4 cellular contexts compared by ENCODE assay signal in genomic region chr4:133467290-133467947, GRCh38.
TF ChIP-seq lines count a peak whose summit lies in the region.

No MANE protein-coding gene starts in this region.

TF ChIP-seq in GM23338, 12 proteins besides CTCF, POLR2A, EP300 and RAD21 (continues in another document):
- TF ChIP-seq, protein P1, sequence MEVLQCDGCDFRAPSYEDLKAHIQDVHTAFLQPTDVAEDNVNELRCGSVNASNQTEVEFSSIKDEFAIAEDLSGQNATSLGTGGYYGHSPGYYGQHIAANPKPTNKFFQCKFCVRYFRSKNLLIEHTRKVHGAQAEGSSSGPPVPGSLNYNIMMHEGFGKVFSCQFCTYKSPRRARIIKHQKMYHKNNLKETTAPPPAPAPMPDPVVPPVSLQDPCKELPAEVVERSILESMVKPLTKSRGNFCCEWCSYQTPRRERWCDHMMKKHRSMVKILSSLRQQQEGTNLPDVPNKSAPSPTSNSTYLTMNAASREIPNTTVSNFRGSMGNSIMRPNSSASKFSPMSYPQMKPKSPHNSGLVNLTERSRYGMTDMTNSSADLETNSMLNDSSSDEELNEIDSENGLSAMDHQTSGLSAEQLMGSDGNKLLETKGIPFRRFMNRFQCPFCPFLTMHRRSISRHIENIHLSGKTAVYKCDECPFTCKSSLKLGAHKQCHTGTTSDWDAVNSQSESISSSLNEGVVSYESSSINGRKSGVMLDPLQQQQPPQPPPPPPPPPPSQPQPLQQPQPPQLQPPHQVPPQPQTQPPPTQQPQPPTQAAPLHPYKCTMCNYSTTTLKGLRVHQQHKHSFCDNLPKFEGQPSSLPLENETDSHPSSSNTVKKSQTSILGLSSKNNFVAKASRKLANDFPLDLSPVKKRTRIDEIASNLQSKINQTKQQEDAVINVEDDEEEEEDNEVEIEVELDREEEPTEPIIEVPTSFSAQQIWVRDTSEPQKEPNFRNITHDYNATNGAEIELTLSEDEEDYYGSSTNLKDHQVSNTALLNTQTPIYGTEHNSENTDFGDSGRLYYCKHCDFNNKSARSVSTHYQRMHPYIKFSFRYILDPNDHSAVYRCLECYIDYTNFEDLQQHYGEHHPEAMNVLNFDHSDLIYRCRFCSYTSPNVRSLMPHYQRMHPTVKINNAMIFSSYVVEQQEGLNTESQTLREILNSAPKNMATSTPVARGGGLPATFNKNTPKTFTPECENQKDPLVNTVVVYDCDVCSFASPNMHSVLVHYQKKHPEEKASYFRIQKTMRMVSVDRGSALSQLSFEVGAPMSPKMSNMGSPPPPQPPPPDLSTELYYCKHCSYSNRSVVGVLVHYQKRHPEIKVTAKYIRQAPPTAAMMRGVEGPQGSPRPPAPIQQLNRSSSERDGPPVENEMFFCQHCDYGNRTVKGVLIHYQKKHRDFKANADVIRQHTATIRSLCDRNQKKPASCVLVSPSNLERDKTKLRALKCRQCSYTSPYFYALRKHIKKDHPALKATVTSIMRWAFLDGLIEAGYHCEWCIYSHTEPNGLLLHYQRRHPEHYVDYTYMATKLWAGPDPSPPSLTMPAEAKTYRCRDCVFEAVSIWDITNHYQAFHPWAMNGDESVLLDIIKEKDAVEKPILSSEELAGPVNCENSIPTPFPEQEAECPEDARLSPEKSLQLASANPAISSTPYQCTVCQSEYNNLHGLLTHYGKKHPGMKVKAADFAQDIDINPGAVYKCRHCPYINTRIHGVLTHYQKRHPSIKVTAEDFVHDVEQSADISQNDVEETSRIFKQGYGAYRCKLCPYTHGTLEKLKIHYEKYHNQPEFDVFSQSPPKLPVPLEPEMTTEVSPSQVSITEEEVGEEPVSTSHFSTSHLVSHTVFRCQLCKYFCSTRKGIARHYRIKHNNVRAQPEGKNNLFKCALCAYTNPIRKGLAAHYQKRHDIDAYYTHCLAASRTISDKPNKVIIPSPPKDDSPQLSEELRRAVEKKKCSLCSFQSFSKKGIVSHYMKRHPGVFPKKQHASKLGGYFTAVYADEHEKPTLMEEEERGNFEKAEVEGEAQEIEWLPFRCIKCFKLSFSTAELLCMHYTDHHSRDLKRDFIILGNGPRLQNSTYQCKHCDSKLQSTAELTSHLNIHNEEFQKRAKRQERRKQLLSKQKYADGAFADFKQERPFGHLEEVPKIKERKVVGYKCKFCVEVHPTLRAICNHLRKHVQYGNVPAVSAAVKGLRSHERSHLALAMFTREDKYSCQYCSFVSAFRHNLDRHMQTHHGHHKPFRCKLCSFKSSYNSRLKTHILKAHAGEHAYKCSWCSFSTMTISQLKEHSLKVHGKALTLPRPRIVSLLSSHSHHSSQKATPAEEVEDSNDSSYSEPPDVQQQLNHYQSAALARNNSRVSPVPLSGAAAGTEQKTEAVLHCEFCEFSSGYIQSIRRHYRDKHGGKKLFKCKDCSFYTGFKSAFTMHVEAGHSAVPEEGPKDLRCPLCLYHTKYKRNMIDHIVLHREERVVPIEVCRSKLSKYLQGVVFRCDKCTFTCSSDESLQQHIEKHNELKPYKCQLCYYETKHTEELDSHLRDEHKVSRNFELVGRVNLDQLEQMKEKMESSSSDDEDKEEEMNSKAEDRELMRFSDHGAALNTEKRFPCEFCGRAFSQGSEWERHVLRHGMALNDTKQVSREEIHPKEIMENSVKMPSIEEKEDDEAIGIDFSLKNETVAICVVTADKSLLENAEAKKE (CRISPR knock-in tag; IDR thresholded peaks at IDR 0.05): no peak

TF ChIP-seq in HCT116, 20 proteins besides CTCF, POLR2A, EP300 and RAD21 (continues in another document):
- TF ChIP-seq SIN3A (IDR thresholded peaks at IDR 0.05; ENCODE audit: low read depth) (no peak), FOSL1 (IDR thresholded peaks at IDR 0.05; ENCODE audit: low read depth) (no peak), REST (IDR thresholded peaks at IDR 0.05; ENCODE audit: low read depth) (no peak), EGR1 (IDR thresholded peaks at IDR 0.05; ENCODE audit: low read depth) (no peak), ELF1 (IDR thresholded peaks at IDR 0.05; ENCODE audit: borderline replicate concordance, low read depth) (no peak), EZH2 (IDR thresholded peaks at IDR 0.05) (no peak), YY1 (IDR thresholded peaks at IDR 0.05; ENCODE audit: extremely low read depth, insufficient replicate concordance, low read depth, low read length) (no peak), CEBPB (IDR thresholded peaks at IDR 0.05; ENCODE audit: low read depth) (no peak), POLR2AphosphoS5 (IDR thresholded peaks at IDR 0.05; ENCODE audit: low read depth, low read length) (no peak), ZFX (IDR thresholded peaks at IDR 0.05) (no peak)
- TF ChIP-seq, protein P2, sequence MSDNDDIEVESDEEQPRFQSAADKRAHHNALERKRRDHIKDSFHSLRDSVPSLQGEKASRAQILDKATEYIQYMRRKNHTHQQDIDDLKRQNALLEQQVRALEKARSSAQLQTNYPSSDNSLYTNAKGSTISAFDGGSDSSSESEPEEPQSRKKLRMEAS (IDR thresholded peaks at IDR 0.05): no peak
- TF ChIP-seq, protein P3, sequence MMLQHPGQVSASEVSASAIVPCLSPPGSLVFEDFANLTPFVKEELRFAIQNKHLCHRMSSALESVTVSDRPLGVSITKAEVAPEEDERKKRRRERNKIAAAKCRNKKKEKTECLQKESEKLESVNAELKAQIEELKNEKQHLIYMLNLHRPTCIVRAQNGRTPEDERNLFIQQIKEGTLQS (IDR thresholded peaks at IDR 0.05): no peak

TF ChIP-seq in WTC11, 78 proteins besides CTCF, POLR2A, EP300 and RAD21:
- TF ChIP-seq ZNF138 (CRISPR knock-in tag; conservative IDR thresholded peaks at IDR 0.05) (no peak), TP53 (CRISPR knock-in tag; IDR thresholded peaks at IDR 0.05) (no peak), GABPB1 (CRISPR knock-in tag; IDR thresholded peaks at IDR 0.05) (no peak)

TF ChIP-seq in HEK293T, 16 proteins besides CTCF, POLR2A, EP300 and RAD21:
- TF ChIP-seq CTBP1 (IDR thresholded peaks at IDR 0.05; ENCODE audit: borderline replicate concordance): no peak
- no peak for TF ChIP-seq HDGF (IDR thresholded peaks at IDR 0.05; ENCODE audit: borderline replicate concordance)
- TF ChIP-seq L3MBTL2 (conservative IDR thresholded peaks at IDR 0.05): no peak
- no peak for TF ChIP-seq ZNF384 (IDR thresholded peaks at IDR 0.05)
- TF ChIP-seq NFRKB (IDR thresholded peaks at IDR 0.05): no peak
- TF ChIP-seq SUZ12 (IDR thresholded peaks at IDR 0.05): no peak
